In the genomic region with DNA sequence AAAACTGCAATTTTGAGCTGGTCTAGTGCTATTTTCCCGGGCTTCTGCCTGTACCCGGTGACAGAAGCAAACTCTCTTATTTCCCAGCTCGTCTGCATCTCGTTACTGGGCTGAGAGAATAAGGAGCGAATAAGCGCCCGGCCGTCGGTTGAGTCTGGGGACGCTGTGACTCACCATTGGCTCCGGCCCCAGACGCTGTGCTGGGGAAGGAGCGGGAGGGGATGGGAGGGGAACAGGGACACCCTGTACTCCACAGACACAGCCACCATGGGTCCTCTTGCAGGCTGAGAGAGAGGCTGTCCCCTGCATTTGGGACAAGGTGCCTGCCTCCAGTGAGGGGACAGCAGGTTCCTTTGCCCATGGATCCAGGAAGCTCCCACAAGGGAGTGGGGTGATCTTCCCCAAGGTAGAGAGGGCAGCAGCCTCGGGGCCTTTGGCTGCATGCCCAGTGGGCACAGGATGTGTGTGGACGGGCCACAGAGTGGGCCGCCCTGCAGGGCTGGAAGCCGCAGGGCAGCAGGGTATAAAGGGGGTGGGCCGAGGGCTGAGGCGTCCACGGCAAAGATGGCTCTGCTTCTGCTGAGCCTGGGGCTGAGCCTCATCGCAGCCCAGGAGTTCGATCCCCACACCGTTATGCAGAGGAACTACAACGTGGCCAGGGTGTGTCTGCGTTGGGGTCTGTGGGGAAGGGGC, we compare ENCODE assay signal across 15 cellular contexts. TPM values are rescaled to one million over a fixed set of nuclear protein-coding genes. Genes with fewer than 3 reads are reported as not detected.
DNase-seq lines count a peak whose midpoint lies in the region; TF ChIP-seq lines count a peak whose summit lies in the region.
"Had no signal": no experiment of that assay in that cellular context is flagged by ENCODE, and none has a peak within 500 bp of the region (broad histone marks: within the 10 kb centered on the region; RNA-seq: fewer than 3 reads in every experiment).

A gene with protein sequence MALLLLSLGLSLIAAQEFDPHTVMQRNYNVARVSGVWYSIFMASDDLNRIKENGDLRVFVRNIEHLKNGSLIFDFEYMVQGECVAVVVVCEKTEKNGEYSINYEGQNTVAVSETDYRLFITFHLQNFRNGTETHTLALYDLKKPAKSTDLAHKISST (plus strand): TSS at position 552 of the 693 bp plus-strand sequence. CDS start 13 bp downstream, at position 565.

- no peak within 1 kb of the TSS for H3K4me2 ChIP-seq in hepatocyte

- H3K4me3 ChIP-seq in hepatocyte, result no peak within 1 kb of the TSS

- H3K9me3 ChIP-seq in hepatocyte (ENCODE audit: low read depth), result no peaks in the 10 kb centered on the region

- no peaks in the 10 kb centered on the region for H4K20me1 ChIP-seq in hepatocyte (ENCODE audit: insufficient read depth, poor library complexity, severe bottlenecking)

- 55% methylated on average over 25 of the region's 25 CpGs for whole genome bisulfite sequencing in hepatocyte (ENCODE audit: low lambda C conversion rate, missing lambda C conversion rate)

- DNase-seq in G401 (ENCODE audit: low spot score) (peak; percentile 10), RPMI7951 (ENCODE audit: low read depth) (peak; percentile 12), hepatocyte (ENCODE audit: low spot score) (peak; percentile 40), pons (ENCODE audit: low spot score) (peak; percentile 0), AML-193 (lab: John Stamatoyannopoulos, UW) (no peak), NCI-H2029 (lab: John Stamatoyannopoulos, UW) (no peak), NCI-H2081 treated with DMSO at 0.1 percent for 48 hours (lab: John Stamatoyannopoulos, UW) (no peak)
- DNase-seq: activated CD4-positive, alpha-beta T cell treated with anti-CD3 and anti-CD28 coated beads, Interleukin-2, amount 50 U/mL, for 1 hour; activated T-cell treated with anti-CD3 and anti-CD28 coated beads, Interleukin-2, amount 50 U/mL, for 48 hours; NCI-H526; stimulated activated naive CD8-positive, alpha-beta T cell treated with anti-CD3 and anti-CD28 coated beads, Interleukin-15, Interleukin-2, amounts not matched to agents 100 U/mL and 50 U/mL, for 24 hours had no signal

- no peak for TF ChIP-seq CTCF in hepatocyte (IDR thresholded peaks at IDR 0.05; ENCODE audit: poor library complexity)

- H3K27me3 ChIP-seq in hepatocyte, result no peaks in the 10 kb centered on the region

- in situ Hi-C loops in G401 (cut with HindIII; ENCODE audit: low sequenced_read_pairs), result no loop called here

- H2AFZ ChIP-seq in hepatocyte, result no peak within 1 kb of the TSS

- no peaks in the 10 kb centered on the region for H3K9me2 ChIP-seq in hepatocyte (replicated peaks; ENCODE audit: insufficient read depth)

- H3K27ac ChIP-seq in hepatocyte, result peak within 1 kb of the TSS; percentile 51

- no peaks in the 10 kb centered on the region for H3K36me3 ChIP-seq in hepatocyte (replicated peaks; ENCODE audit: insufficient read depth, low read depth)

- no peaks in the 10 kb centered on the region for H3K4me1 ChIP-seq in hepatocyte (ENCODE audit: insufficient read depth)

- no peaks in the 10 kb centered on the region for H3K79me2 ChIP-seq in hepatocyte

RNA-seq across cellular contexts. Expression of the gene that starts here (rescaled TPM):
- not detected in 2 replicates for total RNA-seq in G401 (2014; rRNA removed; shearing (Covaris generic))
- total RNA-seq in RPMI7951 (2014; rRNA removed; shearing (Covaris generic)), result not detected in 2 replicates
- 2.2 and 2.6 TPM in 2 replicates for total RNA-seq in hepatocyte
- polyA plus RNA-seq in hepatocyte, result 13.4 and 21.6 TPM in 2 replicates
- total RNA-seq: fibroblast of villous mesenchyme; sciatic nerve; T-helper 2 cell treated with Interferon-gamma antibody and Interleukin-4, amounts not matched to agents 100 ng/mL and 5 ng/mL, for 36 hours had no signal
- polyA plus RNA-seq: IgD-negative memory B cell had no signal

Comparison
In these comparisons a context has a peak if more than half of its experiments do, and no peak if none do; other contexts are left out.
1. Peak in DNase-seq in G401; RNA of the gene not detected or under 1 TPM.
2. Peak in DNase-seq in RPMI7951; RNA of the gene not detected or under 1 TPM.
3. DNase-seq: peak in hepatocyte (single experiment) and pons (single experiment); none in AML-193 (0 of 2), NCI-H2029 (single experiment) and NCI-H2081 treated with DMSO at 0.1 percent for 48 hours (single experiment).